In genomic region chr2:3293221-3293620, GRCh38 we compare ENCODE assay signal across 17 cellular contexts.
DNase-seq lines count a peak whose midpoint lies in the region; ATAC-seq and TF ChIP-seq lines count a peak whose summit lies in the region.
"Had no signal": no experiment of that assay in that cellular context is flagged by ENCODE, and none has a peak within 500 bp of the region (broad histone marks: within the 10 kb centered on the region; RNA-seq: fewer than 3 reads in every experiment).

No MANE protein-coding gene starts in this region.

- no peak overlapping the region for H3K4me2 ChIP-seq in GM23338

- POLR2A ChIA-PET in WTC11 (lab: Charles Lee), result no interaction called here

- ATAC-seq in GM23338 (peak; percentile 69), WTC11 (peak; percentile 73)

- H3K4me1 ChIP-seq in GM23338 (ENCODE audit: insufficient read depth), result no peaks in the 10 kb centered on the region
- H3K4me1 ChIP-seq in suprapubic skin, result no peaks in the 10 kb centered on the region

- H3K27me3 ChIP-seq in GM23338 (ENCODE audit: insufficient read depth) (no peaks in the 10 kb centered on the region), suprapubic skin (no peaks in the 10 kb centered on the region)

- H3K9me3 ChIP-seq in suprapubic skin, result no peaks in the 10 kb centered on the region

- no peaks in the 10 kb centered on the region for H3K9me2 ChIP-seq in GM23338 (ENCODE audit: insufficient read depth)

- no peak overlapping the region for H2AFZ ChIP-seq in GM23338

- H3K4me3 ChIP-seq in GM23338 (no peak overlapping the region), suprapubic skin (no peak overlapping the region)

- no peaks in the 10 kb centered on the region for H4K20me1 ChIP-seq in GM23338 (replicated peaks; ENCODE audit: insufficient read depth)

- H3F3A ChIP-seq in GM23338 (replicated peaks; ENCODE audit: low read depth), result no peaks in the 10 kb centered on the region

- H3K27ac ChIP-seq in GM23338 (ENCODE audit: low read depth) (no peak overlapping the region), suprapubic skin (no peak overlapping the region)
- H3K27ac ChIP-seq: HL-60 had no signal

- 93% methylated on average over 7 of the region's 9 CpGs for WGBS in suprapubic skin

- no peak overlapping the region for H3K4me3 Mint-ChIP-seq in GM23338
- H3K4me3 Mint-ChIP-seq in WTC11, result no peak overlapping the region
- no peak overlapping the region for H3K4me3 Mint-ChIP-seq in progenitor cell of endocrine pancreas (ENCODE audit: low read depth)
- H3K4me3 Mint-ChIP-seq: CD4-positive, alpha-beta memory T cell; HFFc6 had no signal

- H3K79me2 ChIP-seq in GM23338 (replicated peaks; ENCODE audit: insufficient read depth), result peaks cover 13% of the 10 kb centered on the region; the same call in 1 of the 2 replicates

- no peak overlapping the region for H3K27ac Mint-ChIP-seq in GM23338
- H3K27ac Mint-ChIP-seq in WTC11, result 0 out of 2 replicates have a peak overlapping the region, but pooled peaks have one; percentile 48
- no peak overlapping the region for H3K27ac Mint-ChIP-seq in progenitor cell of endocrine pancreas
- H3K27ac Mint-ChIP-seq: HFFc6 had no signal

- no peaks in the 10 kb centered on the region for H3K36me3 ChIP-seq in GM23338 (ENCODE audit: insufficient read depth)
- no peaks in the 10 kb centered on the region for H3K36me3 ChIP-seq in suprapubic skin

- no peak for TF ChIP-seq POLR2A in suprapubic skin (IDR thresholded peaks at IDR 0.05)

- H3K27me3 Mint-ChIP-seq in GM23338 (ENCODE audit: insufficient read depth, low read depth, poor library complexity) (peaks cover 12% of the 10 kb centered on the region), WTC11 (ENCODE audit: low read depth) (no peaks in the 10 kb centered on the region), progenitor cell of endocrine pancreas (no peaks in the 10 kb centered on the region)
- H3K27me3 Mint-ChIP-seq: CD4-positive, alpha-beta memory T cell had no signal

- TF ChIP-seq CTCF in GM23338 (conservative IDR thresholded peaks at IDR 0.05; ENCODE audit: low read depth in 2 of 2) (no peak; a peak in 1 of 4 replicates), WTC11 (IDR thresholded peaks at IDR 0.05) (no peak), suprapubic skin (IDR thresholded peaks at IDR 0.05) (no peak), progenitor cell of endocrine pancreas (IDR thresholded peaks at IDR 0.05; ENCODE audit: unreplicated experiment) (no peak)

- DNase-seq in GM23338 (ENCODE audit: low spot score), result peak; percentile 28
- DNase-seq in WTC11 (ENCODE audit: low spot score), result no peak
- DNase-seq in mesenteric fat pad (ENCODE audit: low spot score), result peak; percentile 85
- peak; percentile 40 to 65 for DNase-seq in suprapubic skin (ENCODE audit: low spot score in 2 of 2)
- no peak for DNase-seq in progenitor cell of endocrine pancreas (ENCODE audit: low spot score, unreplicated experiment)
- DNase-seq in NOMO-1 treated with dmso at 0.1 percent for 144 hours (lab: John Stamatoyannopoulos, UW; ENCODE audit: unreplicated experiment), result no peak
- no peak for DNase-seq in NK-92 treated with Interleukin-12 subunit alpha and Interleukin-12 subunit beta, amount 100 ng/mL, for 24 hours (lab: John Stamatoyannopoulos, UW)
- DNase-seq: ACHN; CD4-positive, alpha-beta memory T cell; DMS79 treated with DMSO at 0.1 percent for 48 hours; GDM1; GOT3; HFFc6; KG1; NCI-H187; NCI-H446 treated with DMSO at 0.1 percent for 48 hours had no signal

- CTCF ChIA-PET in WTC11 (lab: Charles Lee), result interaction anchor here (0.5 kb wide), 1 partner anchor 482 kb away, joined by 3 read pairs; no protein-coding TSS in a partner anchor

- peaks cover 17% of the 10 kb centered on the region for H3K4me1 Mint-ChIP-seq in GM23338
- H3K4me1 Mint-ChIP-seq in WTC11, result peaks cover 12% of the 10 kb centered on the region
- no peaks in the 10 kb centered on the region for H3K4me1 Mint-ChIP-seq in progenitor cell of endocrine pancreas (ENCODE audit: low read depth)

- no peak for TF ChIP-seq EP300 in suprapubic skin (IDR thresholded peaks at IDR 0.05)

- no peaks in the 10 kb centered on the region for H3K36me3 Mint-ChIP-seq in GM23338 (ENCODE audit: low read depth)
- H3K36me3 Mint-ChIP-seq in WTC11, result no peaks in the 10 kb centered on the region
- H3K36me3 Mint-ChIP-seq in progenitor cell of endocrine pancreas (ENCODE audit: insufficient read depth), result no peaks in the 10 kb centered on the region

- H3K9me3 Mint-ChIP-seq in GM23338, result no peaks in the 10 kb centered on the region
- no peaks in the 10 kb centered on the region for H3K9me3 Mint-ChIP-seq in WTC11
- no peaks in the 10 kb centered on the region for H3K9me3 Mint-ChIP-seq in progenitor cell of endocrine pancreas (ENCODE audit: low read depth)

TF ChIP-seq in GM23338, 12 proteins besides CTCF, POLR2A, EP300 and RAD21 (continues in another document):
- TF ChIP-seq REST (IDR thresholded peaks at IDR 0.05; ENCODE audit: unreplicated experiment) (no peak), EZH2phosphoT487 (IDR thresholded peaks at IDR 0.05; ENCODE audit: unreplicated experiment) (no peak), ZNF331 (CRISPR knock-in tag; IDR thresholded peaks at IDR 0.05; ENCODE audit: low read depth) (no peak), ZNF114 (CRISPR knock-in tag; IDR thresholded peaks at IDR 0.05) (no peak), NANOG (IDR thresholded peaks at IDR 0.05; ENCODE audit: borderline replicate concordance) (no peak), JUNB (IDR thresholded peaks at IDR 0.05; ENCODE audit: unreplicated experiment) (no peak), STAT1 (IDR thresholded peaks at IDR 0.05; ENCODE audit: unreplicated experiment) (no peak), EZH2 (IDR thresholded peaks at IDR 0.05; ENCODE audit: low read depth, unreplicated experiment) (no peak)

TF ChIP-seq in WTC11, 78 proteins besides CTCF, POLR2A, EP300 and RAD21 (continues in another document):
- TF ChIP-seq TEAD1 (CRISPR knock-in tag; IDR thresholded peaks at IDR 0.05) (no peak), ZNF281 (CRISPR knock-in tag; IDR thresholded peaks at IDR 0.05) (no peak), NFYB (CRISPR knock-in tag; conservative IDR thresholded peaks at IDR 0.05; ENCODE audit: low read depth) (no peak), HMGXB4 (CRISPR knock-in tag; IDR thresholded peaks at IDR 0.05) (no peak), MLX (CRISPR knock-in tag; IDR thresholded peaks at IDR 0.05) (no peak), NFE2L1 (CRISPR knock-in tag; IDR thresholded peaks at IDR 0.05) (no peak), ZBTB21 (CRISPR knock-in tag; IDR thresholded peaks at IDR 0.05; ENCODE audit: borderline replicate concordance) (no peak)

Comparison
In these comparisons a context has a peak if more than half of its experiments do, and no peak if none do; other contexts are left out.
1. DNase-seq: peak in GM23338 (single experiment), mesenteric fat pad (single experiment) and suprapubic skin (2 of 2); none in WTC11 (single experiment), progenitor cell of endocrine pancreas (single experiment), NOMO-1 treated with dmso at 0.1 percent for 144 hours (single experiment) and NK-92 treated with Interleukin-12 subunit alpha and Interleukin-12 subunit beta, amount 100 ng/mL, for 24 hours (single experiment).